Comparison of ENCODE assay signal across 10 cellular contexts in the genomic region with DNA sequence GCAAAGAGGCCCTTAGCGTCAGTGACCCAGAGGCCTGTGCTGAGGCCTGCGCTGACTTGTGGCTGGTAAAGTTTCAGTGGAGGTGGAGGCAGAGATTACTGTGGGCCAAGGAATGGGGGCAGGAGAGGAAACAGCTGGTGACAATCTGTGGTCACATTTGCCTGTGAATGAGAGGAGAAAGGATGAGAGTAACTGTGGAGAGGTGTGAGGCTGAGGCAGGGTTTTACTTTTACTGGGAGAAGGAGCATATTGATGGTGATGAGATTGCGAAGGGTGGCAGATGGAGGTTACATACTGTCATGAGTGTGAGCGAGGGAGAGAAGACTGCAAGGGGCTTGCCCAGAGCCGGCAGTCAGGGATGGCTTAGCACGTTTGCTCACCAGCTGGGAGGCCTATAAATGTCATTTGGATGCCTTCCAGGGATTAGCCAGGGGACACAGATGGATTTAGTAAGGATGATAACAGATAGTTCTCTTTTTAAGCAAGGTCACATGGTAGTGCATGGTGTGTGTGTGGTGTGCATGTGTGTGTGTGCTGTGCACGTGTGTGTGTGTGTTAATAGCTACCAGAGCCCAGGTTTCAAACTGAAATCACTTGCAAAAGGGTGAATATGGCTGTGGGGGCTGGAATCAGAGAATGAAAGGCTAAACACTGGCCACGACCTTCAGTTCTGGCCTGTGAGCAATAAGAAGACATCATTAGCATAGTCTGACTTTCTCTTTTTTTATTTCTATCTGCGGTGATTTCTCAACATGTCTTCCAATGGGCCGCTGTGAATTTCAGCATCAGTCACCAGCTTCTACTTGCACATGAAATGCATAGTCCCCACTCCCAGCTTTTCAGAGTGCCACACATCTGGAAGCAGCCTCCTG.
DNase-seq lines count a peak whose midpoint lies in the region; ATAC-seq and TF ChIP-seq lines count a peak whose summit lies in the region.
"Had no signal": no experiment of that assay in that cellular context is flagged by ENCODE, and none has a peak within 500 bp of the region (broad histone marks: within the 10 kb centered on the region; RNA-seq: fewer than 3 reads in every experiment).

No MANE protein-coding gene starts in this region.

- peak; percentile 52 for ATAC-seq in GM19351 (IDR thresholded peaks at IDR 0.05; ENCODE audit: unreplicated experiment)

- H3K4me3 ChIP-seq in fibroblast of mammary gland (ENCODE audit: control insufficient read depth, low read depth, low read length): no peak overlapping the region
- H3K4me3 ChIP-seq: HAP-1, ovary had no signal

- H3K4me3 Mint-ChIP-seq in MCF 10A (ENCODE audit: unreplicated experiment): no peak overlapping the region

- CTCF ChIA-PET in MCF 10A (lab: Yijun Ruan, JAX): interaction anchor here (0.6 to 1.1 kb wide), 3 partner anchors 16 to 762 kb away, joined by 3 to 4 read pairs (median 3); no protein-coding TSS in a partner anchor

- no peak for TF ChIP-seq CTCF in fibroblast of mammary gland (conservative IDR thresholded peaks at IDR 0.05; ENCODE audit: control insufficient read depth, insufficient read depth, low read depth, low read length)
- TF ChIP-seq CTCF in MCF 10A (IDR thresholded peaks at IDR 0.05; ENCODE audit: unreplicated experiment): no peak

- intact Hi-C loops in MCF 10A (cut with micrococcal nuclease): no loop called here

- H3K4me1 Mint-ChIP-seq in MCF 10A (ENCODE audit: insufficient read depth, unreplicated experiment): peaks cover 6% of the 10 kb centered on the region

- peaks cover 22% of the 10 kb centered on the region for H3K27me3 Mint-ChIP-seq in MCF 10A (ENCODE audit: insufficient read depth, unreplicated experiment)

- no peaks in the 10 kb centered on the region for H3K36me3 Mint-ChIP-seq in MCF 10A (ENCODE audit: insufficient read depth, unreplicated experiment)

- H3K27ac Mint-ChIP-seq in MCF 10A (ENCODE audit: low read depth, unreplicated experiment): no peak overlapping the region

- H3K9me3 Mint-ChIP-seq in MCF 10A (ENCODE audit: unreplicated experiment): no peaks in the 10 kb centered on the region

- DNase-seq in NCI-H524 treated with DMSO at 0.1 percent for 48 hours (lab: John Stamatoyannopoulos, UW) (peak; percentile 76), fibroblast of mammary gland (ENCODE audit: low read depth) (peak; percentile 32), superior temporal gyrus (ENCODE audit: extremely low spot score) (peak; percentile 10), MCF 10A (ENCODE audit: unreplicated experiment) (no peak), iPS-NIHi11 (ENCODE audit: low spot score) (no peak), NCI-H526 (lab: John Stamatoyannopoulos, UW) (no peak)
- DNase-seq in stimulated activated naive CD4-positive, alpha-beta T cell (lab: John Stamatoyannopoulos, UW): no peak
- DNase-seq: ovary had no signal

- POLR2A ChIA-PET in MCF 10A (lab: Yijun Ruan, JAX): no interaction called here

- BruUV-seq in MCF 10A (replicated peaks; lab: Mats Ljungman, UMichigan): no TSS peak

Comparison
In these comparisons a context has a peak if more than half of its experiments do, and no peak if none do; other contexts are left out.
1. DNase-seq: peak in NCI-H524 treated with DMSO at 0.1 percent for 48 hours (single experiment), fibroblast of mammary gland (single experiment) and superior temporal gyrus (single experiment); none in MCF 10A (single experiment), iPS-NIHi11 (single experiment), NCI-H526 (0 of 2) and stimulated activated naive CD4-positive, alpha-beta T cell (0 of 6).